In genomic region chr11:97454988-97455387, GRCh38 we compare ENCODE assay signal across 10 cellular contexts.
DNase-seq lines count a peak whose midpoint lies in the region; ATAC-seq and TF ChIP-seq lines count a peak whose summit lies in the region.
"Had no signal": no experiment of that assay in that cellular context is flagged by ENCODE, and none has a peak within 500 bp of the region (broad histone marks: within the 10 kb centered on the region; RNA-seq: fewer than 3 reads in every experiment).

No MANE protein-coding gene starts in this region.

- no peak for ATAC-seq in HG03097 (IDR thresholded peaks at IDR 0.05; ENCODE audit: low FRiP score, unreplicated experiment)
- no peak for ATAC-seq in HG03045 (IDR thresholded peaks at IDR 0.05; ENCODE audit: unreplicated experiment)

- intact Hi-C loops in dorsolateral prefrontal cortex (cut with DNase I) = no loop called here

- no peak overlapping the region for H3K4me2 ChIP-seq in OCI-LY3 (ENCODE audit: low read length)

- no peaks in the 10 kb centered on the region for H3K27me3 Mint-ChIP-seq in progenitor cell of endocrine pancreas
- H3K27me3 Mint-ChIP-seq: central memory CD8-positive, alpha-beta T cell had no signal

- H3K79me2 ChIP-seq in OCI-LY3 (ENCODE audit: low read length) = no peaks in the 10 kb centered on the region

- H3K27ac Mint-ChIP-seq in progenitor cell of endocrine pancreas = no peak overlapping the region

- H3K9me3 ChIP-seq in OCI-LY3 (ENCODE audit: insufficient read depth, low read length) = no peaks in the 10 kb centered on the region

- no peak overlapping the region for H3K4me3 ChIP-seq in OCI-LY3 (ENCODE audit: low read length)
- no peak overlapping the region for H3K4me3 ChIP-seq in dorsolateral prefrontal cortex

- no peak overlapping the region for H3K9ac ChIP-seq in OCI-LY3 (ENCODE audit: low read length)

- no peaks in the 10 kb centered on the region for H3K36me3 ChIP-seq in OCI-LY3 (replicated peaks; ENCODE audit: low read depth, low read length)

- H3K27me3 ChIP-seq in OCI-LY3 (ENCODE audit: low read depth, low read length) (no peaks in the 10 kb centered on the region), dorsolateral prefrontal cortex (no peaks in the 10 kb centered on the region)

- no peaks in the 10 kb centered on the region for H4K20me1 ChIP-seq in OCI-LY3 (ENCODE audit: insufficient read depth, low read length)

- H3K4me1 Mint-ChIP-seq in progenitor cell of endocrine pancreas (ENCODE audit: low read depth) = no peaks in the 10 kb centered on the region
- H3K4me1 Mint-ChIP-seq: central memory CD8-positive, alpha-beta T cell had no signal

- H3K36me3 Mint-ChIP-seq in progenitor cell of endocrine pancreas (ENCODE audit: insufficient read depth) = no peaks in the 10 kb centered on the region

- no peaks in the 10 kb centered on the region for H3K4me1 ChIP-seq in OCI-LY3 (ENCODE audit: low read length)

- no peaks in the 10 kb centered on the region for H3K9me3 Mint-ChIP-seq in progenitor cell of endocrine pancreas (ENCODE audit: low read depth)

- H3K4me3 Mint-ChIP-seq in progenitor cell of endocrine pancreas (ENCODE audit: low read depth) = no peak overlapping the region
- H3K4me3 Mint-ChIP-seq: central memory CD8-positive, alpha-beta T cell had no signal

- DNase-seq in NCI-H2081 (lab: John Stamatoyannopoulos, UW) (peak; percentile 2 to 46), NCI-H2081 treated with DMSO at 0.1 percent for 48 hours (lab: John Stamatoyannopoulos, UW) (no peak), dorsolateral prefrontal cortex (no peak), progenitor cell of endocrine pancreas (ENCODE audit: low spot score, unreplicated experiment) (no peak)
- DNase-seq in activated effector memory CD4-positive, alpha-beta T cell treated with Interleukin-2 at 50 U/mL for 16 hours = no peak
- DNase-seq: retina had no signal

- TF ChIP-seq CTCF in OCI-LY3 (IDR thresholded peaks at IDR 0.05; ENCODE audit: low read depth, low read length) (peak; percentile 44), dorsolateral prefrontal cortex (IDR thresholded peaks at IDR 0.05 in 54 of 56, conservative IDR thresholded peaks at IDR 0.05 in 2 of 56; ENCODE audit: low read depth in 1 of 56, partially characterized antibody in 56 of 56) (peak in 51 of 56 donors; percentile 6 to 63 (median 40)), progenitor cell of endocrine pancreas (IDR thresholded peaks at IDR 0.05; ENCODE audit: unreplicated experiment) (peak; percentile 33)

- H3K27ac ChIP-seq in OCI-LY3 (ENCODE audit: low read length) (no peak overlapping the region), dorsolateral prefrontal cortex (no peak overlapping the region)

- H2AFZ ChIP-seq in OCI-LY3 (ENCODE audit: low read depth, low read length) = no peak overlapping the region

Comparison
In these comparisons a context has a peak if more than half of its experiments do, and no peak if none do; other contexts are left out.
1. DNase-seq: peak in NCI-H2081 (2 of 2); none in NCI-H2081 treated with DMSO at 0.1 percent for 48 hours (single experiment), dorsolateral prefrontal cortex (0 of 10), progenitor cell of endocrine pancreas (single experiment) and activated effector memory CD4-positive, alpha-beta T cell treated with Interleukin-2 at 50 U/mL for 16 hours (single experiment).
2. Peak in every context shown above with its lines, with median percentiles within 50 percentile points of each other: CTCF ChIP-seq.